In the genomic region with DNA sequence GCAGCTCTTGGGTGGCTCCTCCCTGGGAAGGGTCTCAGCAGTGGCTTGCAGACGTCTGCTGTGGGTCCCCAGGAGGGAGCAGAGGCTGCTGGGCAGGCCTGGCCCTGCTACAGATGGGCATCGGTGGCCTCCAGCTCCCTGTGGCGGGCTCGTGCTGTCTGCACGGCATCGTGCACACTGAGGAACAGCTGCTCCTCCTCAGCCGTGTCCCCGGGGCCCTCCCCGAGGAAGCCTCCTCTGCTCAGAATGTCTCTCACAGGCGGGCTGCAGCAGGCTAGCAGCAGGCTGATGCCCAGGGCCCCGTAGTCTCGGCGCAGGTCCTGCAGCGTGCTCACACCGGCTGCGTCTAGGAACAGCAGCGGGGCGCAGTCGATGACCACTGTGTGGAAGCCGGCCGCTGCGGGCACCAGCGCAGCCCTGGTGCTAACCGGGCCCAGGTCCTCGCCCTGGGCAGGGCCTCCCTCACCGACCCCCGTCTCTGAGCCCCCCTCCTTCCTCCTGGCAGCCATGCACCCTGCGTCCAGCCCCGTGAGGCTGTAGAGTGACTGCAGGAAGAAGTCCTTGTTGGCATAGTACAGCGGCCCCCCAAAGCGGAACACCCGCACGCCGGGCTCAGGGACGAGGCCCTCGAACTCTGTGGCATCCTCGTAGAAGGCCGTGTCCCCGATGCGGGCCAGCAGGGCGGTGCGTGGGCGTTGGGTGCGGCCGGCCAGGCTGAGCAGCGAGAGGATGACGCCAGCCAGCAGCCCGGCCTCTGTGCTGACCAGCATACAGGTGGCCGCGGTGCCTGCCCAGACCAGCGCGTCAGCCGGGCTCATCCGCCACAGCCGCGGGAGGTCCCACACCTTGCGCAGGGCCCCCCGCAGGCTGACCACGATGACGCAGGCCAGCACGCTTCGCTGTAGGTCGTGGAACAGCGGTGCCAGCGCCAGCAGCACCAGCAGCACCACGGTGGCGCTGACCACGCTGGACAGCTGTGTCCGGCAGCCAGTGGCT, we compare ENCODE assay signal across 1 cellular context.
TF ChIP-seq lines count a peak whose summit lies in the region.

No MANE protein-coding gene starts in this region.

TF ChIP-seq in HepG2, 621 proteins besides CTCF, POLR2A, EP300 and RAD21:
- TF ChIP-seq ZNF430 (CRISPR knock-in tag; IDR thresholded peaks at IDR 0.05) (no peak), AGO2 (optimal IDR thresholded peaks at IDR 0.05; ENCODE audit: low read depth, low read length) (peak; percentile 16), RBM39 (IDR thresholded peaks at IDR 0.05; ENCODE audit: low read depth, low read length, poor library complexity, severe bottlenecking) (peak; percentile 31), CCAR2 (optimal IDR thresholded peaks at IDR 0.05; ENCODE audit: low read depth, low read length) (no peak), RBFOX2 (IDR thresholded peaks at IDR 0.05; ENCODE audit: low read depth, low read length) (peak; percentile 69), ZNF256 (CRISPR knock-in tag; conservative IDR thresholded peaks at IDR 0.05) (no peak)
- TF ChIP-seq, protein P1, sequence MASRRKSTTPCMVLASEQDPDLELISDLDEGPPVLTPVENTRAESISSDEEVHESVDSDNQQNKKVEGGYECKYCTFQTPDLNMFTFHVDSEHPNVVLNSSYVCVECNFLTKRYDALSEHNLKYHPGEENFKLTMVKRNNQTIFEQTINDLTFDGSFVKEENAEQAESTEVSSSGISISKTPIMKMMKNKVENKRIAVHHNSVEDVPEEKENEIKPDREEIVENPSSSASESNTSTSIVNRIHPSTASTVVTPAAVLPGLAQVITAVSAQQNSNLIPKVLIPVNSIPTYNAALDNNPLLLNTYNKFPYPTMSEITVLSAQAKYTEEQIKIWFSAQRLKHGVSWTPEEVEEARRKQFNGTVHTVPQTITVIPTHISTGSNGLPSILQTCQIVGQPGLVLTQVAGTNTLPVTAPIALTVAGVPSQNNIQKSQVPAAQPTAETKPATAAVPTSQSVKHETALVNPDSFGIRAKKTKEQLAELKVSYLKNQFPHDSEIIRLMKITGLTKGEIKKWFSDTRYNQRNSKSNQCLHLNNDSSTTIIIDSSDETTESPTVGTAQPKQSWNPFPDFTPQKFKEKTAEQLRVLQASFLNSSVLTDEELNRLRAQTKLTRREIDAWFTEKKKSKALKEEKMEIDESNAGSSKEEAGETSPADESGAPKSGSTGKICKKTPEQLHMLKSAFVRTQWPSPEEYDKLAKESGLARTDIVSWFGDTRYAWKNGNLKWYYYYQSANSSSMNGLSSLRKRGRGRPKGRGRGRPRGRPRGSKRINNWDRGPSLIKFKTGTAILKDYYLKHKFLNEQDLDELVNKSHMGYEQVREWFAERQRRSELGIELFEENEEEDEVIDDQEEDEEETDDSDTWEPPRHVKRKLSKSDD (CRISPR knock-in tag; IDR thresholded peaks at IDR 0.05; ENCODE audit: low read depth): 0 out of 2 replicates have a peak, but pooled peaks have one; percentile 22
- TF ChIP-seq, protein P2, sequence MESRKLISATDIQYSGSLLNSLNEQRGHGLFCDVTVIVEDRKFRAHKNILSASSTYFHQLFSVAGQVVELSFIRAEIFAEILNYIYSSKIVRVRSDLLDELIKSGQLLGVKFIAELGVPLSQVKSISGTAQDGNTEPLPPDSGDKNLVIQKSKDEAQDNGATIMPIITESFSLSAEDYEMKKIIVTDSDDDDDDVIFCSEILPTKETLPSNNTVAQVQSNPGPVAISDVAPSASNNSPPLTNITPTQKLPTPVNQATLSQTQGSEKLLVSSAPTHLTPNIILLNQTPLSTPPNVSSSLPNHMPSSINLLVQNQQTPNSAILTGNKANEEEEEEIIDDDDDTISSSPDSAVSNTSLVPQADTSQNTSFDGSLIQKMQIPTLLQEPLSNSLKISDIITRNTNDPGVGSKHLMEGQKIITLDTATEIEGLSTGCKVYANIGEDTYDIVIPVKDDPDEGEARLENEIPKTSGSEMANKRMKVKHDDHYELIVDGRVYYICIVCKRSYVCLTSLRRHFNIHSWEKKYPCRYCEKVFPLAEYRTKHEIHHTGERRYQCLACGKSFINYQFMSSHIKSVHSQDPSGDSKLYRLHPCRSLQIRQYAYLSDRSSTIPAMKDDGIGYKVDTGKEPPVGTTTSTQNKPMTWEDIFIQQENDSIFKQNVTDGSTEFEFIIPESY (CRISPR knock-in tag; IDR thresholded peaks at IDR 0.05): peak; percentile 77
